Comparison of ENCODE assay signal across 1 cellular context in the genomic region with DNA sequence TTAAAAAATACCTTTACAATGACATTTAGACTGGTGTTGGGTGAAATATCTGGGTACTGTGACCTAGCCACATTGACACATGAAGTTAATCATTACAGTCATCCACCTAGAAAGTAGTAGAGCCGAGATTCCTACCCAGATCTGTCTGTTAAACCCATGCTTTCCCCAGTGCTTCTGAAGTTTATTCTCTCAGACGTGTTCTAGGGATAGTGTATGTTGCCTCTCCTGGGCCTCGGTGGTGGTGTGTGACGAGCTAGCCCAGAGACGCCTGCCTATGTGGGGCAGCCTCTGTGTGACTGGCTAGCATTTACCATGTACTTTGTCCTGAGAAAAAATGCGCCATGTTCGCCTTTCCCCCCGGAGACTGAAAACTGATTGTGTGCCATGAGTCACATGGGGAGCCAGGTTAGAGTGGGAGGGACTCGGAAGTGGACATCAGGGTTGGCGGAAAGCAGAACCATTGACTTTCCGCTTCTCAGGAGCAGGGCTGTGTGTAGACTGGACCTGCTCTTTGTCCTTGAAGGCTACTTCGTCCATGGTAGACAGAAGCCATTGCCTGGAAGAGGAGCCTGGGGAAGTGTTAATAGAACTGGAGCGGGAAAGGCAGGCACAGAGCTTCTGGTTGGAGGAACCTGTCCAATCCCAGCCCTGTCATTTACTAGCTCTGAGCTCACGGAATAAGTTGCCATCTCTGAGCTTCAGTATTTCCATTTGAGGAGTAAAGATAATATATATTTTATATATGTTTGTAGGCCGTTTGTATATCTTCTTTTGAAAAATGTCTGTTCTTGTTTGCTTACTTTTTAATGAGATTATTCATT.
A peak's percentile ranks its signal among the peaks of the same experiment; 100 is the strongest.
TF ChIP-seq lines count a peak whose summit lies in the region.

No MANE protein-coding gene starts in this region.

TF ChIP-seq in HepG2, 621 proteins besides CTCF, POLR2A, EP300 and RAD21 (continued from another document and continues in another):
- TF ChIP-seq, protein P1, sequence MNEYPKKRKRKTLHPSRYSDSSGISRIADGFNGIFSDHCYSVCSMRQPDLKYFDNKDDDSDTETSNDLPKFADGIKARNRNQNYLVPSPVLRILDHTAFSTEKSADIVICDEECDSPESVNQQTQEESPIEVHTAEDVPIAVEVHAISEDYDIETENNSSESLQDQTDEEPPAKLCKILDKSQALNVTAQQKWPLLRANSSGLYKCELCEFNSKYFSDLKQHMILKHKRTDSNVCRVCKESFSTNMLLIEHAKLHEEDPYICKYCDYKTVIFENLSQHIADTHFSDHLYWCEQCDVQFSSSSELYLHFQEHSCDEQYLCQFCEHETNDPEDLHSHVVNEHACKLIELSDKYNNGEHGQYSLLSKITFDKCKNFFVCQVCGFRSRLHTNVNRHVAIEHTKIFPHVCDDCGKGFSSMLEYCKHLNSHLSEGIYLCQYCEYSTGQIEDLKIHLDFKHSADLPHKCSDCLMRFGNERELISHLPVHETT (CRISPR knock-in tag; conservative IDR thresholded peaks at IDR 0.05), result peak; percentile 40; the same call in 1 of the 2 replicates
- TF ChIP-seq CEBPZ (IDR thresholded peaks at IDR 0.05; ENCODE audit: low read length) (no peak), SRSF1 (optimal IDR thresholded peaks at IDR 0.05; ENCODE audit: low read depth, low read length) (peak; percentile 85), CEBPB (IDR thresholded peaks at IDR 0.05; ENCODE audit: borderline replicate concordance, low read depth, low read length) (no peak), RAD51 (IDR thresholded peaks at IDR 0.05; ENCODE audit: borderline replicate concordance) (peak; percentile 53; the same call in 1 of the 2 replicates), ZNF766 (CRISPR knock-in tag; IDR thresholded peaks at IDR 0.05; ENCODE audit: borderline replicate concordance) (peak; percentile 82; the same call in 1 of the 2 replicates), NFRKB (IDR thresholded peaks at IDR 0.05) (peak; percentile 93), RORA (CRISPR knock-in tag; IDR thresholded peaks at IDR 0.05) (0 out of 2 replicates have a peak, but pooled peaks have one; percentile 18), ZBTB33 (CRISPR knock-in tag; IDR thresholded peaks at IDR 0.05) (peak; percentile 22; the same call in 1 of the 2 replicates), FOXP1 (IDR thresholded peaks at IDR 0.05) (no peak), FOXP1 (CRISPR knock-in tag; IDR thresholded peaks at IDR 0.05) (peak; percentile 36; the same call in 1 of the 2 replicates), NR2F6 (IDR thresholded peaks at IDR 0.05) (peak; percentile 4; the same call in 1 of the 2 replicates), NR2F6 (CRISPR knock-in tag; IDR thresholded peaks at IDR 0.05) (no peak), GTF3A (CRISPR knock-in tag; conservative IDR thresholded peaks at IDR 0.05) (peak; percentile 83), YEATS4 (CRISPR knock-in tag; IDR thresholded peaks at IDR 0.05; ENCODE audit: borderline replicate concordance) (peak; percentile 86), WIZ (CRISPR knock-in tag; IDR thresholded peaks at IDR 0.05) (no peak; the same call in 1 of the 2 replicates), NR2C2 (CRISPR knock-in tag; IDR thresholded peaks at IDR 0.05; ENCODE audit: borderline replicate concordance) (peak; percentile 61), ZNF790 (CRISPR knock-in tag; IDR thresholded peaks at IDR 0.05; ENCODE audit: borderline replicate concordance) (peak; percentile 72; the same call in 1 of the 2 replicates), SSRP1 (CRISPR knock-in tag; IDR thresholded peaks at IDR 0.05) (no peak; the same call in 1 of the 2 replicates), KMT2B (CRISPR knock-in tag; IDR thresholded peaks at IDR 0.05) (no peak), ZNF205 (CRISPR knock-in tag; IDR thresholded peaks at IDR 0.05) (no peak; the same call in 1 of the 2 replicates), ZNF331 (CRISPR knock-in tag; IDR thresholded peaks at IDR 0.05) (peak; percentile 82; the same call in 1 of the 2 replicates), ZNF816 (CRISPR knock-in tag; IDR thresholded peaks at IDR 0.05; ENCODE audit: borderline replicate concordance) (peak; percentile 82; the same call in 1 of the 2 replicates), FOXO1 (CRISPR knock-in tag; IDR thresholded peaks at IDR 0.05) (peak; percentile 85), ZMYM3 (CRISPR knock-in tag; IDR thresholded peaks at IDR 0.05) (peak; percentile 77), MAFK (conservative IDR thresholded peaks at IDR 0.05 in 1 of 2, IDR thresholded peaks at IDR 0.05 in 1 of 2; ENCODE audit: low read length in 2 of 2) (peak; percentile 16 to 25; a peak in 1 of 4 replicates), MBD4 (IDR thresholded peaks at IDR 0.05; ENCODE audit: borderline replicate concordance, low read length) (no peak), EEA1 (CRISPR knock-in tag; IDR thresholded peaks at IDR 0.05; ENCODE audit: borderline replicate concordance) (peak; percentile 77; the same call in 1 of the 2 replicates), ERF (CRISPR knock-in tag; IDR thresholded peaks at IDR 0.05) (peak; percentile 82; the same call in 1 of the 2 replicates), POLR2AphosphoS5 (IDR thresholded peaks at IDR 0.05; ENCODE audit: low read depth, low read length) (peak; percentile 97), KMT2A (CRISPR knock-in tag; IDR thresholded peaks at IDR 0.05) (peak; percentile 37; the same call in 1 of the 2 replicates), ZFP91 (CRISPR knock-in tag; IDR thresholded peaks at IDR 0.05; ENCODE audit: borderline replicate concordance) (peak; percentile 72; the same call in 1 of the 2 replicates), ZNF441 (CRISPR knock-in tag; IDR thresholded peaks at IDR 0.05; ENCODE audit: borderline replicate concordance) (peak; percentile 58; the same call in 1 of the 2 replicates), ZBTB20 (CRISPR knock-in tag; IDR thresholded peaks at IDR 0.05; ENCODE audit: borderline replicate concordance, low read depth) (peak; percentile 92), ZNF333 (CRISPR knock-in tag; IDR thresholded peaks at IDR 0.05; ENCODE audit: borderline replicate concordance) (peak; percentile 66; the same call in 1 of the 2 replicates), ZBTB21 (CRISPR knock-in tag; IDR thresholded peaks at IDR 0.05) (no peak)
- TF ChIP-seq, protein P2, sequence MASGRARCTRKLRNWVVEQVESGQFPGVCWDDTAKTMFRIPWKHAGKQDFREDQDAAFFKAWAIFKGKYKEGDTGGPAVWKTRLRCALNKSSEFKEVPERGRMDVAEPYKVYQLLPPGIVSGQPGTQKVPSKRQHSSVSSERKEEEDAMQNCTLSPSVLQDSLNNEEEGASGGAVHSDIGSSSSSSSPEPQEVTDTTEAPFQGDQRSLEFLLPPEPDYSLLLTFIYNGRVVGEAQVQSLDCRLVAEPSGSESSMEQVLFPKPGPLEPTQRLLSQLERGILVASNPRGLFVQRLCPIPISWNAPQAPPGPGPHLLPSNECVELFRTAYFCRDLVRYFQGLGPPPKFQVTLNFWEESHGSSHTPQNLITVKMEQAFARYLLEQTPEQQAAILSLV (CRISPR knock-in tag; IDR thresholded peaks at IDR 0.05; ENCODE audit: borderline replicate concordance), result peak; percentile 91; the same call in 1 of the 2 replicates
- TF ChIP-seq, protein P3, sequence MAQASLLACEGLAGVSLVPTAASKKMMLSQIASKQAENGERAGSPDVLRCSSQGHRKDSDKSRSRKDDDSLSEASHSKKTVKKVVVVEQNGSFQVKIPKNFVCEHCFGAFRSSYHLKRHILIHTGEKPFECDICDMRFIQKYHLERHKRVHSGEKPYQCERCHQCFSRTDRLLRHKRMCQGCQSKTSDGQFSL (CRISPR knock-in tag; IDR thresholded peaks at IDR 0.05), result peak; percentile 58; the same call in 1 of the 2 replicates
- TF ChIP-seq, protein P4, sequence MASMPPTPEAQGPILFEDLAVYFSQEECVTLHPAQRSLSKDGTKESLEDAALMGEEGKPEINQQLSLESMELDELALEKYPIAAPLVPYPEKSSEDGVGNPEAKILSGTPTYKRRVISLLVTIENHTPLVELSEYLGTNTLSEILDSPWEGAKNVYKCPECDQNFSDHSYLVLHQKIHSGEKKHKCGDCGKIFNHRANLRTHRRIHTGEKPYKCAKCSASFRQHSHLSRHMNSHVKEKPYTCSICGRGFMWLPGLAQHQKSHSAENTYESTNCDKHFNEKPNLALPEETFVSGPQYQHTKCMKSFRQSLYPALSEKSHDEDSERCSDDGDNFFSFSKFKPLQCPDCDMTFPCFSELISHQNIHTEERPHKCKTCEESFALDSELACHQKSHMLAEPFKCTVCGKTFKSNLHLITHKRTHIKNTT (CRISPR knock-in tag; IDR thresholded peaks at IDR 0.05), result no peak
- TF ChIP-seq, protein P5, sequence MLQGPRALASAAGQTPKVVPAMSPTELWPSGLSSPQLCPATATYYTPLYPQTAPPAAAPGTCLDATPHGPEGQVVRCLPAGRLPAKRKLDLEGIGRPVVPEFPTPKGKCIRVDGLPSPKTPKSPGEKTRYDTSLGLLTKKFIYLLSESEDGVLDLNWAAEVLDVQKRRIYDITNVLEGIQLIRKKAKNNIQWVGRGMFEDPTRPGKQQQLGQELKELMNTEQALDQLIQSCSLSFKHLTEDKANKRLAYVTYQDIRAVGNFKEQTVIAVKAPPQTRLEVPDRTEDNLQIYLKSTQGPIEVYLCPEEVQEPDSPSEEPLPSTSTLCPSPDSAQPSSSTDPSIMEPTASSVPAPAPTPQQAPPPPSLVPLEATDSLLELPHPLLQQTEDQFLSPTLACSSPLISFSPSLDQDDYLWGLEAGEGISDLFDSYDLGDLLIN (CRISPR knock-in tag; IDR thresholded peaks at IDR 0.05; ENCODE audit: borderline replicate concordance), result peak; percentile 38; the same call in 1 of the 2 replicates
- TF ChIP-seq, protein P6, sequence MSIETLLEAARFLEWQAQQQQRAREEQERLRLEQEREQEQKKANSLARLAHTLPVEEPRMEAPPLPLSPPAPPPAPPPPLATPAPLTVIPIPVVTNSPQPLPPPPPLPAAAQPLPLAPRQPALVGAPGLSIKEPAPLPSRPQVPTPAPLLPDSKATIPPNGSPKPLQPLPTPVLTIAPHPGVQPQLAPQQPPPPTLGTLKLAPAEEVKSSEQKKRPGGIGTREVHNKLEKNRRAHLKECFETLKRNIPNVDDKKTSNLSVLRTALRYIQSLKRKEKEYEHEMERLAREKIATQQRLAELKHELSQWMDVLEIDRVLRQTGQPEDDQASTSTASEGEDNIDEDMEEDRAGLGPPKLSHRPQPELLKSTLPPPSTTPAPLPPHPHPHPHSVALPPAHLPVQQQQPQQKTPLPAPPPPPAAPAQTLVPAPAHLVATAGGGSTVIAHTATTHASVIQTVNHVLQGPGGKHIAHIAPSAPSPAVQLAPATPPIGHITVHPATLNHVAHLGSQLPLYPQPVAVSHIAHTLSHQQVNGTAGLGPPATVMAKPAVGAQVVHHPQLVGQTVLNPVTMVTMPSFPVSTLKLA (IDR thresholded peaks at IDR 0.05), result peak; percentile 43; the same call in 1 of the 2 replicates
